Comparison of ENCODE assay signal across 8 cellular contexts in the genomic region with DNA sequence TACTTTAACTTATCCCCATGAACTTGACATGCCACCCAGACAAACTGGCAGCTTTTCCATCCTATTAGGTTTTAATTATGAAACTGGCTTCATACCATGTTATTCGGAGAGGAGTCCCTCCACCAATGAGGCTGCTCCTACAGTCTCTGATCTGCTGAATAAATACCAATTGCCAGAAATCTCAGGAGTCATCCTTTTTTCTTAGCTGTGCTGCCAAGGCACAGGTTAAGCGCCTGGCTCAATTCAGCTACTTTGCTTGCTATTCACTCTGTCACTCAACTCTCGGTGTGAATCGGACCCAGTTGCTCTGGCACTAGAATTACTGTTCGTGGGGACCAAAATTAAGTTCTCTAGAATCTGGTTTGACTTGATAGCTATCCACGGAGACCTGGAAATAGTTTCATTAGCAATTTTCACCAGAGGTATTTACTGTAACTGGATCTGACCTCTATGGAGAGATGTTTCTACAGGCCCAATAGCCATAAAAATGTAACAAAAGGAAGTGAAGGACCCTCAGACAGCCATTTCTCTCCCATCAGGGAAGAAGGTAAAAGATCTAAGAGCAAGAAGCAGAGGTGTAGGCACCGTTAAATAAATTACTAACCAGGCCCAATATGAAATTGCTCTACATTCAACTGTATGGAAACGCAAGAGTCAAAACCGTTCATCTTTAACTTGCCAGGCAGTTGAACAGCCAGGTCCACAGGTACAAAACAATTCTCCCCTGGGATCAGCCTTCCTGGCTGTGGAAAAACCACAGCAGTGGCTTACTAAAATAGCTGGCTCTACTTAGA. TPM values are rescaled to one million over a fixed set of nuclear protein-coding genes. Genes with fewer than 3 reads are reported as not detected.
DNase-seq lines count a peak whose midpoint lies in the region; ATAC-seq and TF ChIP-seq lines count a peak whose summit lies in the region.

No MANE protein-coding gene starts in this region.

- H3K79me2 ChIP-seq in GM23248 (ENCODE audit: insufficient read depth) = peaks cover 71% of the 10 kb centered on the region

- H2AFZ ChIP-seq in GM23248 = no peak overlapping the region

- peak overlapping the region; percentile 98 for H3K9ac ChIP-seq in GM23248

- TF ChIP-seq CTCF in epithelial cell of esophagus (IDR thresholded peaks at IDR 0.05; ENCODE audit: insufficient read depth, low read depth, low read length, missing control alignments) (no peak), sigmoid colon (IDR thresholded peaks at IDR 0.05) (no peak)

- peak in 1 of 4 donors; percentile 0 for TF ChIP-seq EP300 in sigmoid colon (IDR thresholded peaks at IDR 0.05)

- DNase-seq in GM23248 (peak; percentile 55), SJSA1 (ENCODE audit: low read depth in 1 of 2, low spot score in 2 of 2) (peak in 1 of 2 experiments; percentile 22), epithelial cell of esophagus (ENCODE audit: low read depth) (peak; percentile 47), sigmoid colon (no peak), SK-N-DZ (ENCODE audit: low spot score) (no peak), NCI-H1092 (lab: John Stamatoyannopoulos, UW) (no peak)

- H3K36me3 ChIP-seq in GM23248 (ENCODE audit: low read depth) (no peaks in the 10 kb centered on the region), SJSA1 (peaks cover 59% of the 10 kb centered on the region), sigmoid colon (no peaks in the 10 kb centered on the region)

- no peaks in the 10 kb centered on the region for H3K9me2 ChIP-seq in GM23248 (ENCODE audit: insufficient read depth)

- intact Hi-C loops in sigmoid colon (cut with DNase I) = no loop called here

- peak overlapping the region; percentile 78 for H3K4me3 ChIP-seq in GM23248
- H3K4me3 ChIP-seq in SJSA1 = no peak overlapping the region
- no peak overlapping the region for H3K4me3 ChIP-seq in epithelial cell of esophagus (ENCODE audit: low read length)
- H3K4me3 ChIP-seq in sigmoid colon = no peak overlapping the region

- H3K4me1 ChIP-seq in GM23248 (ENCODE audit: insufficient read depth) = peaks cover 44% of the 10 kb centered on the region
- H3K4me1 ChIP-seq in SJSA1 (replicated peaks) = peaks cover 42% of the 10 kb centered on the region
- H3K4me1 ChIP-seq in sigmoid colon = peaks cover 0 to 66% (median 61%) of the 10 kb centered on the region in 4 donors

- no peaks in the 10 kb centered on the region for H4K20me1 ChIP-seq in GM23248 (ENCODE audit: insufficient read depth)

- H3K27ac ChIP-seq in GM23248 = peak overlapping the region; percentile 96
- H3K27ac ChIP-seq in SJSA1 = peak overlapping the region; percentile 18
- peak overlapping the region; percentile 97 to 100 (median 100) for H3K27ac ChIP-seq in sigmoid colon

- H3K9me3 ChIP-seq in GM23248 (ENCODE audit: low read depth) (no peaks in the 10 kb centered on the region), SJSA1 (replicated peaks) (no peaks in the 10 kb centered on the region), sigmoid colon (no peaks in the 10 kb centered on the region)

- ATAC-seq in GM21447 (IDR thresholded peaks at IDR 0.05; ENCODE audit: unreplicated experiment) (no peak), HG02852 (IDR thresholded peaks at IDR 0.05; ENCODE audit: unreplicated experiment) (no peak)

- H3K27me3 ChIP-seq in GM23248 (replicated peaks; ENCODE audit: insufficient read depth) = no peaks in the 10 kb centered on the region
- no peaks in the 10 kb centered on the region for H3K27me3 ChIP-seq in SJSA1 (replicated peaks)
- no peaks in the 10 kb centered on the region for H3K27me3 ChIP-seq in sigmoid colon

- peaks cover 64% of the 10 kb centered on the region for H3F3A ChIP-seq in GM23248 (ENCODE audit: insufficient read depth)

- in situ Hi-C loops in GM23248 (cut with MboI) = no loop called here

- WGBS in GM23248 (ENCODE audit: low coverage in 1 of 2, low lambda C conversion rate in 2 of 2, missing lambda C conversion rate in 2 of 2), 2 experiments = 60 to 63% methylated on average over 9 of the region's 9 CpGs
- WGBS in sigmoid colon, 2 donors = 87 to 90% methylated on average over 9 of the region's 9 CpGs

- no peak for TF ChIP-seq POLR2A in sigmoid colon (IDR thresholded peaks at IDR 0.05)

- H3K4me2 ChIP-seq in GM23248 (ENCODE audit: unreplicated experiment) = peak overlapping the region; percentile 99

RNA-seq across cellular contexts. Expression of a gene that starts 5.4 kb away (rescaled TPM):
- total RNA-seq in GM23248 (2014; rRNA removed; shearing (Covaris generic)) = 9.1 and 9.9 TPM in 2 replicates
- polyA plus RNA-seq in GM23248 (2016; fragmentation: Nextera tagmentation; extraction: Ambion mirVana) (6.0 and 7.0 TPM in 2 replicates), sigmoid colon (10 to 100 TPM in 1 of 3 donors, 1 to 10 TPM in 2; 5.4 to 21.9 (median 6.7) TPM)
- total RNA-seq in SJSA1 (2014; rRNA removed; shearing (Covaris generic)) = 6.8 and 11.1 TPM in 2 replicates
- 10 to 100 TPM; 19.3 to 25.3 (median 21.8) TPM for total RNA-seq in sigmoid colon
- 6.1 and 9.0 TPM in 2 replicates for polyA plus RNA-seq in SK-N-DZ (2014; cell fraction: cytosol; rRNA removed)
- polyA plus RNA-seq in SK-N-DZ (2014; cell fraction: nucleus; rRNA removed) = 6.8 and 11.8 TPM in 2 replicates

RNA-seq across cellular contexts. Expression of a gene that starts 22.5 kb away (rescaled TPM):
- total RNA-seq in GM23248 (2014; rRNA removed; shearing (Covaris generic)) = 132 and 177 TPM in 2 replicates
- polyA plus RNA-seq in GM23248 (2016; fragmentation: Nextera tagmentation; extraction: Ambion mirVana) (143 and 154 TPM in 2 replicates), sigmoid colon (10 to 100 TPM; 50.5 to 82.6 (median 57.3) TPM)
- total RNA-seq in SJSA1 (2014; rRNA removed; shearing (Covaris generic)) = 321 and 324 TPM in 2 replicates
- 100 to 1,000 TPM; 109 to 191 (median 161) TPM for total RNA-seq in sigmoid colon
- polyA plus RNA-seq in SK-N-DZ (2014; cell fraction: cytosol; rRNA removed) = 168 and 204 TPM in 2 replicates
- polyA plus RNA-seq in SK-N-DZ (2014; cell fraction: nucleus; rRNA removed) = 60.9 and 65.5 TPM in 2 replicates

RNA-seq across cellular contexts. Expression of a gene that starts 59.7 kb away (rescaled TPM):
- 21.7 and 23.8 TPM in 2 replicates for total RNA-seq in GM23248 (2014; rRNA removed; shearing (Covaris generic))
- polyA plus RNA-seq in GM23248 (2016; fragmentation: Nextera tagmentation; extraction: Ambion mirVana) (57.8 and 64.1 TPM in 2 replicates), sigmoid colon (10 to 100 TPM in 1 of 3 donors, 1 to 10 TPM in 2; 3.0 to 14.5 (median 4.6) TPM)
- 66.3 and 129 TPM in 2 replicates for total RNA-seq in SJSA1 (2014; rRNA removed; shearing (Covaris generic))
- total RNA-seq in sigmoid colon = 10 to 100 TPM; 19.9 to 33.2 (median 23.8) TPM
- 109 and 113 TPM in 2 replicates for polyA plus RNA-seq in SK-N-DZ (2014; cell fraction: cytosol; rRNA removed)
- polyA plus RNA-seq in SK-N-DZ (2014; cell fraction: nucleus; rRNA removed) = 54.3 and 58.0 TPM in 2 replicates

Comparison
In these comparisons a context has a peak if more than half of its experiments do, and no peak if none do; other contexts are left out.
1. DNase-seq: peak in GM23248 (single experiment) and epithelial cell of esophagus (single experiment); none in sigmoid colon (single experiment), SK-N-DZ (single experiment) and NCI-H1092 (single experiment).
2. H3K27ac ChIP-seq: peak in every context shown above with its lines; median percentile 100 in sigmoid colon; 96 in GM23248; 18 in SJSA1.